In the genomic region with DNA sequence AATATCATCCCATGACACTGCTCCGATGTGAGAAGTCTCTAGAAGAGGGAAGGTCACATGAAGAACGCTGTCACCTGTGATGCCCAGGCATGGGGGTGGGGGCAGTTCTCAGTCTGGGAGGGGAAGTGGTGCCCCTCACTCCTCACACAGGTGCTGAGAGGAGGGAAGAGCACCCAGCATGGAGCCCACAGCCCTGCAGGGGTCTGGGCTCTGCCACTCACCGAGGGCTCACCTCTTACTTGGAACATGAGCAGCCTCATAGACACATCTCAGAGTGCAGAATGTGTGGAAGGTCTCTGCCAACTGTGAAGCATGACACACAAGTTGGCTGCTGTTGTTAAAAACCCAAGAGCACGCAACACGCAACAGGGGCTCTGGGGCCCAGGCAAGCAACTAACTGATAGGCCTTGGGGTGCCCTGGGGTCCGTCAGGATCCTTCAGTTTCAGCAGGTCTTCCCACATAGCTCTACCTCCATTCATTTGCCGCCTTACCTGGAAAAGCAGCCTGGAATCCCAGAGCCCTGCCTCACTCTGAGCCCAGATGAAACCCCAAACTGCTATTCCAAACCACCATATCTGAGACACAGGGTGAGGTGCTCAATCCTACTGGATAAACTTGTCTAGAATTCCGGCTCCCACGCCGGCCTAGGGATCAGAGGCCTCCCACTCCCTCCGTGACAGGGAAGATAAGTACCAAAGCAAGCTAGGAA, we compare ENCODE assay signal across 21 cellular contexts. TPM values are rescaled to one million over a fixed set of nuclear protein-coding genes. Genes with fewer than 3 reads are reported as not detected.
A peak's percentile ranks its signal among the peaks of the same experiment; 100 is the strongest.
DNase-seq lines count a peak whose midpoint lies in the region; ATAC-seq and TF ChIP-seq lines count a peak whose summit lies in the region.
"Had no signal": no experiment of that assay in that cellular context is flagged by ENCODE, and none has a peak within 500 bp of the region (broad histone marks: within the 10 kb centered on the region; RNA-seq: fewer than 3 reads in every experiment).

No MANE protein-coding gene starts in this region.

- H3K79me2 ChIP-seq in OCI-LY3 (ENCODE audit: low read length) = no peaks in the 10 kb centered on the region

- no peaks in the 10 kb centered on the region for H3K36me3 Mint-ChIP-seq in naive thymus-derived CD4-positive, alpha-beta T cell
- H3K36me3 Mint-ChIP-seq in stimulated activated effector memory CD8-positive, alpha-beta T cell treated with anti-CD3 and anti-CD28 coated beads, Interleukin-12 subunit alpha, Interleukin-12 subunit beta, amount 100 ng/mL, for 72 hours = no peaks in the 10 kb centered on the region
- H3K36me3 Mint-ChIP-seq in CD4-positive, alpha-beta memory T cell = no peaks in the 10 kb centered on the region
- H3K36me3 Mint-ChIP-seq in type B pancreatic cell = no peaks in the 10 kb centered on the region

- peak overlapping the region; percentile 56; the same call in 1 of the 2 replicates for H2AFZ ChIP-seq in OCI-LY3 (ENCODE audit: low read depth, low read length)
- H2AFZ ChIP-seq: PC-9 had no signal

- peaks cover 28% of the 10 kb centered on the region for H3K4me1 ChIP-seq in OCI-LY3 (ENCODE audit: low read length)
- H3K4me1 ChIP-seq in naive thymus-derived CD4-positive, alpha-beta T cell (ENCODE audit: control insufficient read depth in 2 of 2, insufficient read depth in 2 of 2, low read length in 2 of 2) = peaks cover 0 to 7% of the 10 kb centered on the region in 2 donors
- no peaks in the 10 kb centered on the region for H3K4me1 ChIP-seq in CD4-positive, alpha-beta memory T cell (ENCODE audit: insufficient read depth, low read length)

- H3K27me3 ChIP-seq in OCI-LY3 (ENCODE audit: low read depth, low read length) = no peaks in the 10 kb centered on the region
- H3K27me3 ChIP-seq in naive thymus-derived CD4-positive, alpha-beta T cell (ENCODE audit: control insufficient read depth in 2 of 2, insufficient read depth in 2 of 2, low read length in 2 of 2) = no peaks in the 10 kb centered on the region
- no peaks in the 10 kb centered on the region for H3K27me3 ChIP-seq in CD4-positive, alpha-beta memory T cell (ENCODE audit: insufficient read depth, low read length)
- H3K27me3 ChIP-seq: BLaER1 treated with 17β-estradiol and CSF1 and Interleukin-3, amounts not matched to agents 10 nM and 100 nM had no signal

- H3K4me3 ChIP-seq in OCI-LY3 (ENCODE audit: low read length) = no peak overlapping the region; the same call in 1 of the 2 replicates
- H3K4me3 ChIP-seq in naive thymus-derived CD4-positive, alpha-beta T cell (ENCODE audit: low read length) = no peak overlapping the region
- no peak overlapping the region for H3K4me3 ChIP-seq in CD4-positive, alpha-beta memory T cell (ENCODE audit: low read length in 2 of 2)
- H3K4me3 ChIP-seq: BLaER1 treated with 17β-estradiol and CSF1 and Interleukin-3, amounts not matched to agents 10 nM and 100 nM; K562; PC-9 had no signal

- CTCF ChIA-PET in naive thymus-derived CD4-positive, alpha-beta T cell (lab: Charles Lee) = interaction anchor here (1.0 kb wide), 1 partner anchor 216 kb away, joined by 3 read pairs; no protein-coding TSS in a partner anchor
- CTCF ChIA-PET in CD4-positive, alpha-beta memory T cell (lab: Charles Lee; ENCODE audit: partially characterized antibody) = interaction anchor here (2.2 to 12.0 kb wide), 2 partner anchors 112 to 216 kb away, joined by 12 to 286 read pairs; no protein-coding TSS in a partner anchor

- no peak overlapping the region for H3K27ac ChIP-seq in OCI-LY3 (ENCODE audit: low read length)
- H3K27ac ChIP-seq in naive thymus-derived CD4-positive, alpha-beta T cell (ENCODE audit: low read depth, low read length) = no peak overlapping the region
- no peak overlapping the region for H3K27ac ChIP-seq in CD4-positive, alpha-beta memory T cell (ENCODE audit: low read depth, low read length)
- H3K27ac ChIP-seq: BLaER1 treated with 17β-estradiol and CSF1 and Interleukin-3, amounts not matched to agents 10 nM and 100 nM; PC-9 had no signal

- peaks cover 0 to 8% (median 0%) of the 10 kb centered on the region in 7 donors for H3K4me1 Mint-ChIP-seq in naive thymus-derived CD4-positive, alpha-beta T cell
- H3K4me1 Mint-ChIP-seq in stimulated activated effector memory CD8-positive, alpha-beta T cell treated with anti-CD3 and anti-CD28 coated beads, Interleukin-12 subunit alpha, Interleukin-12 subunit beta, amount 100 ng/mL, for 72 hours = peaks cover 20% of the 10 kb centered on the region
- peaks cover 0 to 4% (median 1%) of the 10 kb centered on the region in 4 donors for H3K4me1 Mint-ChIP-seq in CD4-positive, alpha-beta memory T cell
- H3K4me1 Mint-ChIP-seq in type B pancreatic cell (ENCODE audit: unreplicated experiment) = peaks cover 8% of the 10 kb centered on the region

- peaks cover 0 to 1% (median 0%) of the 10 kb centered on the region in 11 donors for H3K9me3 Mint-ChIP-seq in naive thymus-derived CD4-positive, alpha-beta T cell
- H3K9me3 Mint-ChIP-seq in stimulated activated effector memory CD8-positive, alpha-beta T cell treated with anti-CD3 and anti-CD28 coated beads, Interleukin-12 subunit alpha, Interleukin-12 subunit beta, amount 100 ng/mL, for 72 hours = no peaks in the 10 kb centered on the region
- no peaks in the 10 kb centered on the region for H3K9me3 Mint-ChIP-seq in CD4-positive, alpha-beta memory T cell
- H3K9me3 Mint-ChIP-seq in type B pancreatic cell = no peaks in the 10 kb centered on the region

- H3K27ac Mint-ChIP-seq in naive thymus-derived CD4-positive, alpha-beta T cell = peak overlapping the region in 2 of 9 donors; percentile 22 to 72
- H3K27ac Mint-ChIP-seq in stimulated activated effector memory CD8-positive, alpha-beta T cell treated with anti-CD3 and anti-CD28 coated beads, Interleukin-12 subunit alpha, Interleukin-12 subunit beta, amount 100 ng/mL, for 72 hours = peak overlapping the region; percentile 55
- peak overlapping the region in 2 of 7 donors; percentile 29 to 68 for H3K27ac Mint-ChIP-seq in CD4-positive, alpha-beta memory T cell
- H3K27ac Mint-ChIP-seq in type B pancreatic cell = no peak overlapping the region

- intact Hi-C loops in naive thymus-derived CD4-positive, alpha-beta T cell (cut with micrococcal nuclease) = no loop called here
- intact Hi-C loops in CD4-positive, alpha-beta memory T cell (cut with micrococcal nuclease) = no loop called here

- POLR2A ChIA-PET in naive thymus-derived CD4-positive, alpha-beta T cell (lab: Charles Lee) = interaction anchor here (0.6 kb wide), 1 partner anchor 229 kb away, joined by 3 read pairs; no protein-coding TSS in a partner anchor
- POLR2A ChIA-PET in CD4-positive, alpha-beta memory T cell (lab: Charles Lee; ENCODE audit: partially characterized antibody) = no interaction called here

- H3K27me3 Mint-ChIP-seq in naive thymus-derived CD4-positive, alpha-beta T cell = peaks cover 0 to 13% (median 0%) of the 10 kb centered on the region in 5 donors
- H3K27me3 Mint-ChIP-seq in CD4-positive, alpha-beta memory T cell = peaks cover 2 to 4% of the 10 kb centered on the region in 2 donors
- peaks cover 23% of the 10 kb centered on the region for H3K27me3 Mint-ChIP-seq in type B pancreatic cell

- no peaks in the 10 kb centered on the region for H3K36me3 ChIP-seq in OCI-LY3 (replicated peaks; ENCODE audit: low read depth, low read length)
- H3K36me3 ChIP-seq in naive thymus-derived CD4-positive, alpha-beta T cell (ENCODE audit: control insufficient read depth in 2 of 3, insufficient read depth in 3 of 3, low read length in 3 of 3) = no peaks in the 10 kb centered on the region
- H3K36me3 ChIP-seq in CD4-positive, alpha-beta memory T cell (ENCODE audit: insufficient read depth, low read length) = no peaks in the 10 kb centered on the region
- H3K36me3 ChIP-seq: BLaER1 treated with 17β-estradiol and CSF1 and Interleukin-3, amounts not matched to agents 10 nM and 100 nM had no signal

- peak overlapping the region; percentile 51 for H3K4me2 ChIP-seq in OCI-LY3 (ENCODE audit: low read length)
- H3K4me2 ChIP-seq: PC-9 had no signal

- no peaks in the 10 kb centered on the region for H4K20me1 ChIP-seq in OCI-LY3 (ENCODE audit: insufficient read depth, low read length)
- H4K20me1 ChIP-seq: BLaER1 treated with 17β-estradiol and CSF1 and Interleukin-3, amounts not matched to agents 10 nM and 100 nM had no signal

- DNase-seq in activated effector memory CD4-positive, alpha-beta T cell treated with anti-CD3 and anti-CD28 coated beads, Interleukin-2, amount 50 U/mL, for 16 hours = peak; percentile 59
- no peak for DNase-seq in activated effector memory CD4-positive, alpha-beta T cell treated with Interleukin-2 at 50 U/mL for 16 hours
- DNase-seq in naive thymus-derived CD4-positive, alpha-beta T cell = no peak
- no peak for DNase-seq in stimulated activated effector memory CD8-positive, alpha-beta T cell treated with anti-CD3 and anti-CD28 coated beads, Interleukin-12 subunit alpha, Interleukin-12 subunit beta, amount 100 ng/mL, for 72 hours (ENCODE audit: low spot score in 2 of 2)
- DNase-seq in CD4-positive, alpha-beta memory T cell = no peak
- DNase-seq in type B pancreatic cell (ENCODE audit: extremely low spot score, unreplicated experiment) = no peak
- DNase-seq: DMS 273 treated with DMSO at 0.1 percent for 48 hours, GF-D8, GOT3, NCI-H1436, NCI-H2029 treated with DMSO at 0.1 percent for 48 hours, NCI-H2171 treated with DMSO at 0.1 percent for 48 hours, NCI-H748 treated with DMSO at 0.1 percent for 48 hours had no signal

- H3K9me3 ChIP-seq in OCI-LY3 (ENCODE audit: insufficient read depth, low read length) = no peaks in the 10 kb centered on the region
- no peaks in the 10 kb centered on the region for H3K9me3 ChIP-seq in naive thymus-derived CD4-positive, alpha-beta T cell (ENCODE audit: control insufficient read depth in 2 of 3, low read length in 3 of 3)
- no peaks in the 10 kb centered on the region for H3K9me3 ChIP-seq in CD4-positive, alpha-beta memory T cell (ENCODE audit: control insufficient read depth in 1 of 2, low read length in 2 of 2)
- H3K9me3 ChIP-seq: BLaER1 treated with 17β-estradiol and CSF1 and Interleukin-3, amounts not matched to agents 10 nM and 100 nM had no signal

- TF ChIP-seq CTCF in OCI-LY3 (IDR thresholded peaks at IDR 0.05; ENCODE audit: low read depth, low read length) (no peak), type B pancreatic cell (conservative IDR thresholded peaks at IDR 0.05) (no peak)

- no peak overlapping the region for H3K4me3 Mint-ChIP-seq in naive thymus-derived CD4-positive, alpha-beta T cell
- H3K4me3 Mint-ChIP-seq in stimulated activated effector memory CD8-positive, alpha-beta T cell treated with anti-CD3 and anti-CD28 coated beads, Interleukin-12 subunit alpha, Interleukin-12 subunit beta, amount 100 ng/mL, for 72 hours = no peak overlapping the region
- no peak overlapping the region for H3K4me3 Mint-ChIP-seq in CD4-positive, alpha-beta memory T cell
- no peak overlapping the region for H3K4me3 Mint-ChIP-seq in type B pancreatic cell

- peak; percentile 14 for ATAC-seq in naive thymus-derived CD4-positive, alpha-beta T cell
- peak; percentile 5 for ATAC-seq in stimulated activated effector memory CD8-positive, alpha-beta T cell treated with anti-CD3 and anti-CD28 coated beads, Interleukin-12 subunit alpha, Interleukin-12 subunit beta, amount 100 ng/mL, for 72 hours
- ATAC-seq in GM21529 (IDR thresholded peaks at IDR 0.05; ENCODE audit: unreplicated experiment) = no peak

- H3K9ac ChIP-seq in OCI-LY3 (ENCODE audit: low read length) = peak overlapping the region; percentile 10; the same call in 1 of the 2 replicates
- H3K9ac ChIP-seq: BLaER1 treated with 17β-estradiol and CSF1 and Interleukin-3, amounts not matched to agents 10 nM and 100 nM had no signal

RNA-seq across cellular contexts. Expression of a gene that starts 17.5 kb away (rescaled TPM):
- not detected for total RNA-seq in naive thymus-derived CD4-positive, alpha-beta T cell
- not detected for polyA plus RNA-seq in naive thymus-derived CD4-positive, alpha-beta T cell
- under 1 TPM in 1 of 2 experiments, not detected in 1; 0.33 TPM for total RNA-seq in CD4-positive, alpha-beta memory T cell
- not detected for polyA plus RNA-seq in CD4-positive, alpha-beta memory T cell
- total RNA-seq in type B pancreatic cell (ENCODE audit: low replicate concordance) = 33.8 and 169 TPM in 2 replicates
- total RNA-seq: A172, Daoy, NCI-H460 had no signal

RNA-seq across cellular contexts. Expression of a gene that starts 27.4 kb away (rescaled TPM):
- under 1 TPM in 3 of 5 experiments, not detected in 2; 0.11 to 0.60 (median 0.37) TPM for total RNA-seq in naive thymus-derived CD4-positive, alpha-beta T cell
- polyA plus RNA-seq in naive thymus-derived CD4-positive, alpha-beta T cell = under 1 TPM in 1 of 2 donors, not detected in 1; 0.18 TPM
- total RNA-seq in CD4-positive, alpha-beta memory T cell = under 1 TPM; 0.44 to 0.55 TPM
- under 1 TPM; 0.21 to 0.76 TPM for polyA plus RNA-seq in CD4-positive, alpha-beta memory T cell
- 0.17 TPM in 1 of 2 replicates, not detected in the other for total RNA-seq in type B pancreatic cell (ENCODE audit: low replicate concordance)
- total RNA-seq: A172, Daoy, K562, NCI-H460, PC-9 had no signal

Comparison
In these comparisons a context has a peak if more than half of its experiments do, and no peak if none do; other contexts are left out.
1. RNA of a gene that starts 17.5 kb away (total RNA-seq): 33.8 to 169 TPM in type B pancreatic cell; 0.33 TPM in CD4-positive, alpha-beta memory T cell and not detected in naive thymus-derived CD4-positive, alpha-beta T cell; every median in the first group is over 10 times any median in the second.